In the genomic region with DNA sequence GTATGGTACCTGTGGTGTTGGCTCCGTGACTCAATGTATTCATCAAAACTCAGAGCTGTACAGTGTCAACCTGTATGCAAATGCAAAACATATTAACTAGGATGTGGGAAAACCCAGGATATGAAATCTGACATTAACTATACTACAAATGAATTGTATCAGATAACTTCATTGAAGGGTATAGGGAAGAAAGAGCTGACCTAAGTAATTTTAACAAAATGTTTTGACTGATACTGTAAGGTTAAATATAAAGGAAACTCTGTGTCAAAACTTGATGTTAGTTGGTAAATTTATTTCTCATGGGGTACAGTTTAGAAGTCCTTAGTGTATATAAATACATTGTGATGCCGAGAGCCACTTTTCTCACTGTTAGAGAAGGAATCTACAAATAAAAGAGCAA, we compare ENCODE assay signal across 19 cellular contexts.
DNase-seq lines count a peak whose midpoint lies in the region; ATAC-seq, FAIRE-seq and TF ChIP-seq lines count a peak whose summit lies in the region.
"Had no signal": no experiment of that assay in that cellular context is flagged by ENCODE, and none has a peak within 500 bp of the region (broad histone marks: within the 10 kb centered on the region; RNA-seq: fewer than 3 reads in every experiment).

No MANE protein-coding gene starts in this region.

- H4K20me1 ChIP-seq in IMR-90 (ENCODE audit: insufficient read depth, low read length), result no peaks in the 10 kb centered on the region
- no peaks in the 10 kb centered on the region for H4K20me1 ChIP-seq in neural cell (ENCODE audit: insufficient read depth)
- H4K20me1 ChIP-seq: BLaER1 treated with 17β-estradiol and CSF1 and Interleukin-3, amounts not matched to agents 10 nM and 100 nM had no signal

- H2BK15ac ChIP-seq in IMR-90 (ENCODE audit: low read depth, low read length), result no peak overlapping the region

- H3K9me3 ChIP-seq in A549, result no peaks in the 10 kb centered on the region
- H3K9me3 ChIP-seq in IMR-90 (ENCODE audit: control insufficient read depth, insufficient read depth, low read length), result no peaks in the 10 kb centered on the region
- H3K9me3 ChIP-seq in neural cell (ENCODE audit: low read length), result no peaks in the 10 kb centered on the region
- H3K9me3 ChIP-seq: Caco-2 had no signal

- ATAC-seq in A549 (no peak), IMR-90 (ENCODE audit: low read depth) (no peak)
- ATAC-seq: CD8-positive, alpha-beta T cell had no signal

- no peak overlapping the region for H3K23ac ChIP-seq in IMR-90 (ENCODE audit: low read depth, low read length)

- H3K9me1 ChIP-seq in IMR-90 (ENCODE audit: insufficient read depth, low read length), result no peaks in the 10 kb centered on the region

- H3K4me1 ChIP-seq in A549 (peaks cover 4% of the 10 kb centered on the region; the same call in 1 of the 3 replicates), IMR-90 (ENCODE audit: control insufficient read depth, insufficient read depth, low read length) (no peaks in the 10 kb centered on the region)
- H3K4me1 ChIP-seq: Caco-2 had no signal

- H4K8ac ChIP-seq in IMR-90 (ENCODE audit: low read depth in 2 of 2, low read length in 2 of 2), result no peak overlapping the region

- no peak overlapping the region for H3K56ac ChIP-seq in IMR-90 (ENCODE audit: extremely low read depth, insufficient read depth, low read length)

- no TSS peak for BruUV-seq in IMR-90 (replicated peaks; lab: Mats Ljungman, UMichigan)

- CTCF ChIA-PET in A549 (lab: Yijun Ruan, JAX) (interaction anchor here (1.7 kb wide), 1 partner anchor 10 kb away, joined by 3 read pairs; no protein-coding TSS in a partner anchor), IMR-90 (lab: Yijun Ruan, JAX) (no interaction called here)

- TF ChIP-seq RAD21 in A549 (conservative IDR thresholded peaks at IDR 0.05 in 1 of 2, IDR thresholded peaks at IDR 0.05 in 1 of 2) (no peak), IMR-90 (IDR thresholded peaks at IDR 0.05; ENCODE audit: low read length) (no peak), neural cell (conservative IDR thresholded peaks at IDR 0.05) (no peak)

- intact Hi-C loops in IMR-90 (cut with micrococcal nuclease), result no loop called here

- dilution Hi-C loops in IMR-90 (cut with HindIII; ENCODE audit: low sequenced_read_pairs, unreplicated experiment), result no loop called here

- H4K5ac ChIP-seq in IMR-90 (ENCODE audit: low read depth, low read length), result no peak overlapping the region

- no peak overlapping the region for H2BK20ac ChIP-seq in IMR-90 (ENCODE audit: low read depth, low read length)

- H2BK5ac ChIP-seq in IMR-90 (ENCODE audit: low read depth, low read length, poor library complexity, severe bottlenecking), result no peak overlapping the region

- H3K4me2 ChIP-seq in A549 (no peak overlapping the region), IMR-90 (ENCODE audit: low read depth, low read length) (no peak overlapping the region), neural cell (ENCODE audit: low read length) (no peak overlapping the region)
- H3K4me2 ChIP-seq: BLaER1 treated with 17β-estradiol and CSF1 and Interleukin-3, amounts not matched to agents 10 nM and 100 nM had no signal

- no peaks in the 10 kb centered on the region for H3K79me2 ChIP-seq in neural cell (replicated peaks; ENCODE audit: insufficient read depth, low read length)

- no peak overlapping the region for H3K9ac ChIP-seq in IMR-90 (ENCODE audit: low read depth, low read length)
- no peak overlapping the region for H3K9ac ChIP-seq in neural cell (ENCODE audit: low read length)
- H3K9ac ChIP-seq: BLaER1 treated with 17β-estradiol and CSF1 and Interleukin-3, amounts not matched to agents 10 nM and 100 nM had no signal

- no peak for TF ChIP-seq EP300 in A549 (IDR thresholded peaks at IDR 0.05)
- TF ChIP-seq EP300 in neural cell (conservative IDR thresholded peaks at IDR 0.05; ENCODE audit: poor library complexity, severe bottlenecking), result no peak

- in situ Hi-C loops in IMR-90 (cut with MboI; ENCODE audit: low sequenced_read_pairs), result no loop called here

- H3K27me3 ChIP-seq in IMR-90 (ENCODE audit: control insufficient read depth, insufficient read depth, low read length) (no peaks in the 10 kb centered on the region), neural cell (ENCODE audit: insufficient read depth, low read depth, low read length) (no peaks in the 10 kb centered on the region)
- H3K27me3 ChIP-seq: BLaER1 treated with 17β-estradiol and CSF1 and Interleukin-3, amounts not matched to agents 10 nM and 100 nM had no signal

- FAIRE-seq in A549 (lab: Jason Lieb, UNC), result no peak
- FAIRE-seq: A204.1, D721Med, G401.6, GM19239 had no signal

- H3K9me2 ChIP-seq in neural cell (ENCODE audit: insufficient read depth, low read length), result no peaks in the 10 kb centered on the region

- DNase-seq in A549 (ENCODE audit: low read depth in 1 of 2, low spot score in 1 of 2), result no peak
- no peak for DNase-seq in IMR-90
- no peak for DNase-seq in occipital lobe (lab: John Stamatoyannopoulos, UW)
- no peak for DNase-seq in NAMALWA (ENCODE audit: low spot score)
- DNase-seq: 8988T; AML-193; Caco-2; Calu3; CD4-positive, alpha-beta T cell; CD8-positive, alpha-beta T cell; DMS79 treated with DMSO at 0.1 percent for 48 hours; GF-D8 had no signal

- no peak overlapping the region for H2AFZ ChIP-seq in IMR-90 (replicated peaks; ENCODE audit: low read length, poor library complexity)
- no peak overlapping the region for H2AFZ ChIP-seq in neural cell (ENCODE audit: low read depth, low read length)

- H2AK5ac ChIP-seq in IMR-90 (ENCODE audit: low read depth, low read length), result no peak overlapping the region

- no peak overlapping the region for H3K4me3 ChIP-seq in A549
- H3K4me3 ChIP-seq in IMR-90 (ENCODE audit: insufficient read depth, low read depth, low read length), result no peak overlapping the region
- H3K4me3 ChIP-seq in neural cell (ENCODE audit: low read length), result no peak overlapping the region
- H3K4me3 ChIP-seq: BLaER1 treated with 17β-estradiol and CSF1 and Interleukin-3, amounts not matched to agents 10 nM and 100 nM had no signal

- TF ChIP-seq POLR2A in A549 (IDR thresholded peaks at IDR 0.05; ENCODE audit: low read length) (no peak), IMR-90 (IDR thresholded peaks at IDR 0.05; ENCODE audit: low read depth, low read length) (no peak)

- no peak overlapping the region for H2BK120ac ChIP-seq in IMR-90 (ENCODE audit: low read depth, low read length)

- H3F3A ChIP-seq in neural cell (ENCODE audit: insufficient read depth, low read length, poor library complexity, severe bottlenecking), result no peaks in the 10 kb centered on the region

- no peaks in the 10 kb centered on the region for H3K36me3 ChIP-seq in IMR-90 (ENCODE audit: control insufficient read depth, insufficient read depth, low read length)
- H3K36me3 ChIP-seq in neural cell (ENCODE audit: insufficient read depth, low read length), result no peaks in the 10 kb centered on the region
- H3K36me3 ChIP-seq: BLaER1 treated with 17β-estradiol and CSF1 and Interleukin-3, amounts not matched to agents 10 nM and 100 nM had no signal

- no peak overlapping the region for H3K18ac ChIP-seq in IMR-90 (ENCODE audit: low read depth, low read length)

- POLR2A ChIA-PET in A549 (lab: Yijun Ruan, JAX) (no interaction called here), IMR-90 (lab: Charles Lee; ENCODE audit: unreplicated experiment) (no interaction called here)

- H3K27ac ChIP-seq in A549 (no peak overlapping the region), IMR-90 (ENCODE audit: insufficient read depth, low read length) (no peak overlapping the region), neural cell (ENCODE audit: low read length) (peak overlapping the region; percentile 11)
- H3K27ac ChIP-seq: BLaER1 treated with 17β-estradiol and CSF1 and Interleukin-3, amounts not matched to agents 10 nM and 100 nM; C4-2B had no signal

- 77% methylated on average over 2 of the region's 2 CpGs for WGBS in A549 (ENCODE audit: missing lambda C conversion rate)
- WGBS in IMR-90 (ENCODE audit: extremely low coverage in 2 of 2, insufficient read length in 1 of 2), 2 experiments, result no CpG with 5 or more reads among the region's 2 CpGs

- H3K4ac ChIP-seq in IMR-90 (ENCODE audit: low read depth, low read length), result no peak overlapping the region

- H4K91ac ChIP-seq in IMR-90 (ENCODE audit: insufficient read depth, low read depth, low read length), result no peak overlapping the region

- no peak overlapping the region for H3K14ac ChIP-seq in IMR-90 (replicated peaks; ENCODE audit: low read depth, low read length)

- TF ChIP-seq CTCF in A549 (IDR thresholded peaks at IDR 0.05), result no peak
- TF ChIP-seq CTCF in IMR-90 (conservative IDR thresholded peaks at IDR 0.05; ENCODE audit: low read depth, low read length), result no peak
- no peak for TF ChIP-seq CTCF in neural cell (IDR thresholded peaks at IDR 0.05; ENCODE audit: poor library complexity, severe bottlenecking)

- no peak overlapping the region for H2AK9ac ChIP-seq in IMR-90 (replicated peaks; ENCODE audit: low read depth, low read length, poor library complexity)

- no peaks in the 10 kb centered on the region for H3K79me1 ChIP-seq in IMR-90 (ENCODE audit: low read depth in 1 of 2, low read length in 2 of 2)

TF ChIP-seq in A549, 52 proteins besides CTCF, POLR2A, EP300 and RAD21:
- no peak for TF ChIP-seq RFX5 (IDR thresholded peaks at IDR 0.05)
- TF ChIP-seq CEBPB (IDR thresholded peaks at IDR 0.05), result no peak
- TF ChIP-seq MAFK (IDR thresholded peaks at IDR 0.05; ENCODE audit: partially characterized antibody), result peak; percentile 72
- no peak for TF ChIP-seq JUN (IDR thresholded peaks at IDR 0.05)
TF ChIP-seq in A549: peak in this region for 1.

TF ChIP-seq in IMR-90, 13 proteins besides CTCF, POLR2A, EP300 and RAD21:
- TF ChIP-seq MAFK (IDR thresholded peaks at IDR 0.05; ENCODE audit: low read depth, low read length) (peak; percentile 75), MXI1 (IDR thresholded peaks at IDR 0.05; ENCODE audit: borderline replicate concordance, low read depth, low read length) (no peak)

TF ChIP-seq in neural cell, 6 proteins besides CTCF, POLR2A, EP300 and RAD21 (continues in another document):
- TF ChIP-seq EZH2 (IDR thresholded peaks at IDR 0.05; ENCODE audit: borderline replicate concordance, insufficient read depth, low read length, poor library complexity, severe bottlenecking) (no peak), SMC3 (conservative IDR thresholded peaks at IDR 0.05; ENCODE audit: poor library complexity) (no peak)
